Comparison of ENCODE assay signal across 8 cellular contexts in the genomic region with DNA sequence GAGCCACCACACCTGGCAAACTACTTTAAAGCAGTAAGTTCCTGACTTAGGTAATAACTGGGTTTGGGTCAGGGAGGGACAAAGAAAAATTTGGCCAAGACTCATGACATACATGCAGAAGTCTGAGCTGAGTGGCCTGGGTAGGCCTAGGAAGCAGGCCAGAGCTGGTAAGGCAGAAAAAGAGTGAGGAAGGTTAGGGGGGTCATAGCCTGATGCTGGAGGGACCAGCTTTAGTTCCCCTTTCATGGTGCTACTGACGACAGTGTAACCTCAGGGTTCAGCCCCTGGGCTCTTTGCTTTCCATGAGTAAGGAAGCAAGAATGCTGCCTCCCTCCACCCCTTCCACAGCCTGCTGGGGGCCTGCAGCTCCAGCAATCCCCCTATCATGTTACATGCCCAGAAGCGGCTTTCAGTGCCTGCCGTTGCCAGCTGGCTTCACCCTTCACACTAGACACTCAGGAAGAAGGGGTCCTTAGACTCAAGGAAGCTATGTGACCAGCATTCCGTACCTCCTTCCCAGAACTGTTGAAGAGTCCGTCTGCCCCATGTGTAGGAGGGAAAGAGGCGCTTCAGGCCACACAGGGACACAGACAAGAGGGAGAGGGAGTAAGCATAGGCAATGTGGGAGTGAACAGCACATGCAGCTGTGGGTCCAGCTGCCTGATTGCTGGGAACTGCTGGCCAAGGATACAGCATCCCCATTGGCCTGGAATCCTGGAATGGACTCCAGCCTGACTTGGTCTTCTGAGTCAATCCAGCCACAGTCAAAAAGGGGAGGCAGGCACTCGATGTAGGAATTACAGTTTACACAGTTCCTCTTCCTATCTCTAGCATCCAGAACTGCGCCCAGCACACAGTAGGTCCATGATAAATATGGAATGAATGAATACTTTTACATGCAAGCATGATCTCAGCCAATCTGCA. TPM values are rescaled to one million over a fixed set of nuclear protein-coding genes. Genes with fewer than 3 reads are reported as not detected.
DNase-seq lines count a peak whose midpoint lies in the region; ATAC-seq, FAIRE-seq and TF ChIP-seq lines count a peak whose summit lies in the region.

No MANE protein-coding gene starts in this region.

- H3K27me3 ChIP-seq in pancreas: no peaks in the 10 kb centered on the region

- POLR2A ChIA-PET in activated CD4-positive, alpha-beta T cell treated with anti-CD3 and anti-CD28 coated beads for 36 hours (lab: Charles Lee): interaction anchor here (0.7 kb wide), 1 partner anchor 17 kb away, joined by 5 read pairs; no protein-coding TSS in a partner anchor

- H3K9me3 Mint-ChIP-seq in activated CD4-positive, alpha-beta T cell treated with anti-CD3 and anti-CD28 coated beads for 36 hours (ENCODE audit: low read depth): no peaks in the 10 kb centered on the region

- peaks cover 33% of the 10 kb centered on the region for H3K27me3 Mint-ChIP-seq in activated CD4-positive, alpha-beta T cell treated with anti-CD3 and anti-CD28 coated beads for 36 hours

- no peak overlapping the region for H3K27ac Mint-ChIP-seq in activated CD4-positive, alpha-beta T cell treated with anti-CD3 and anti-CD28 coated beads for 36 hours

- no peak overlapping the region for H3K4me3 ChIP-seq in fibroblast of mammary gland (ENCODE audit: control insufficient read depth, low read depth, low read length)
- H3K4me3 ChIP-seq in pancreas: no peak overlapping the region

- no peak for TF ChIP-seq CTCF in fibroblast of mammary gland (conservative IDR thresholded peaks at IDR 0.05; ENCODE audit: control insufficient read depth, insufficient read depth, low read depth, low read length)
- no peak for TF ChIP-seq CTCF in pancreas (IDR thresholded peaks at IDR 0.05)

- CTCF ChIA-PET in activated CD4-positive, alpha-beta T cell treated with anti-CD3 and anti-CD28 coated beads for 36 hours (lab: Charles Lee): interaction anchor here (0.6 to 1.6 kb wide), 4 partner anchors 15 to 174 kb away, joined by 3 to 9 read pairs (median 4); no protein-coding TSS in a partner anchor

- 69 to 77% methylated on average over 8 of the region's 8 CpGs for WGBS in pancreas, 2 donors

- no peaks in the 10 kb centered on the region for H3K36me3 ChIP-seq in pancreas

- H3K27ac ChIP-seq in pancreas: peak overlapping the region in 2 of 4 donors; percentile 44 to 69

- peaks cover 36% of the 10 kb centered on the region for H3K4me1 Mint-ChIP-seq in activated CD4-positive, alpha-beta T cell treated with anti-CD3 and anti-CD28 coated beads for 36 hours

- no peak for FAIRE-seq in pancreas (lab: Jason Lieb, UNC)

- DNase-seq in HS-27A (ENCODE audit: low read depth): peak; percentile 88
- DNase-seq in SK-N-DZ (ENCODE audit: low spot score): peak; percentile 44
- DNase-seq in fibroblast of mammary gland (ENCODE audit: low read depth): peak; percentile 99
- DNase-seq in pancreas: peak in 2 of 6 donors; percentile 21 to 25
- no peak for DNase-seq in stimulated activated CD8-positive, alpha-beta memory T cell treated with anti-CD3 and anti-CD28 coated beads, Interleukin-4, amount 100 ng/mL, for 48 hours
- DNase-seq in activated CD4-positive, alpha-beta T cell treated with anti-CD3 and anti-CD28 coated beads for 36 hours: no peak

- no peak overlapping the region for H3K4me3 Mint-ChIP-seq in activated CD4-positive, alpha-beta T cell treated with anti-CD3 and anti-CD28 coated beads for 36 hours

- H3K36me3 Mint-ChIP-seq in activated CD4-positive, alpha-beta T cell treated with anti-CD3 and anti-CD28 coated beads for 36 hours (ENCODE audit: low read depth): no peaks in the 10 kb centered on the region

- peak in 3 of 4 donors; percentile 44 to 56 (median 56) for ATAC-seq in pancreas
- ATAC-seq in GM21447 (IDR thresholded peaks at IDR 0.05; ENCODE audit: unreplicated experiment): no peak
- ATAC-seq in HG03432 (IDR thresholded peaks at IDR 0.05; ENCODE audit: unreplicated experiment): no peak
- no peak for ATAC-seq in activated CD4-positive, alpha-beta T cell treated with anti-CD3 and anti-CD28 coated beads for 36 hours

- H3K9me3 ChIP-seq in pancreas: no peaks in the 10 kb centered on the region

- H3K4me1 ChIP-seq in pancreas: peaks cover 0 to 8% (median 0%) of the 10 kb centered on the region in 3 donors

- intact Hi-C loops in pancreas (cut with DNase I): no loop called here
- intact Hi-C loops in activated CD4-positive, alpha-beta T cell treated with anti-CD3 and anti-CD28 coated beads for 36 hours (cut with DNase I, micrococcal nuclease): no loop called here

RNA-seq across cellular contexts. Expression of a gene that starts 4.1 kb away (rescaled TPM):
- polyA plus RNA-seq in SK-N-DZ (2014; cell fraction: cytosol; rRNA removed): 0.06 TPM in 1 of 2 replicates, not detected in the other
- polyA plus RNA-seq in SK-N-DZ (2014; cell fraction: nucleus; rRNA removed): not detected in 2 replicates
- 10 to 100 TPM in 2 of 6 donors, 1 to 10 TPM in 4; 1.5 to 16.3 (median 3.6) TPM for total RNA-seq in pancreas
- 1 to 10 TPM; 3.0 to 6.4 TPM for polyA plus RNA-seq in pancreas
- total RNA-seq in activated CD4-positive, alpha-beta T cell treated with anti-CD3 and anti-CD28 coated beads for 36 hours: under 1 TPM in 1 of 2 experiments, not detected in 1; 0.16 TPM

RNA-seq across cellular contexts. Expression of a gene that starts 32.4 kb away (rescaled TPM):
- 50.3 and 68.4 TPM in 2 replicates for polyA plus RNA-seq in SK-N-DZ (2014; cell fraction: cytosol; rRNA removed)
- 118 and 135 TPM in 2 replicates for polyA plus RNA-seq in SK-N-DZ (2014; cell fraction: nucleus; rRNA removed)
- 10 to 100 TPM in 1 of 6 donors, 1 to 10 TPM in 5; 5.3 to 10.5 (median 7.6) TPM for total RNA-seq in pancreas
- 10 to 100 TPM in 1 of 2 donors, 1 to 10 TPM in 1; 9.0 to 18.4 TPM for polyA plus RNA-seq in pancreas
- total RNA-seq in activated CD4-positive, alpha-beta T cell treated with anti-CD3 and anti-CD28 coated beads for 36 hours: 10 to 100 TPM; 16.4 to 19.4 TPM

Comparison
In these comparisons a context has a peak if more than half of its experiments do, and no peak if none do; other contexts are left out.
1. DNase-seq: peak in HS-27A (single experiment), SK-N-DZ (single experiment) and fibroblast of mammary gland (single experiment); none in stimulated activated CD8-positive, alpha-beta memory T cell treated with anti-CD3 and anti-CD28 coated beads, Interleukin-4, amount 100 ng/mL, for 48 hours (single experiment) and activated CD4-positive, alpha-beta T cell treated with anti-CD3 and anti-CD28 coated beads for 36 hours (single experiment).
2. ATAC-seq: peak in pancreas (3 of 4); none in GM21447 (single experiment), HG03432 (single experiment) and activated CD4-positive, alpha-beta T cell treated with anti-CD3 and anti-CD28 coated beads for 36 hours (single experiment).